Comparison of ENCODE assay signal across 9 cellular contexts in the genomic region with DNA sequence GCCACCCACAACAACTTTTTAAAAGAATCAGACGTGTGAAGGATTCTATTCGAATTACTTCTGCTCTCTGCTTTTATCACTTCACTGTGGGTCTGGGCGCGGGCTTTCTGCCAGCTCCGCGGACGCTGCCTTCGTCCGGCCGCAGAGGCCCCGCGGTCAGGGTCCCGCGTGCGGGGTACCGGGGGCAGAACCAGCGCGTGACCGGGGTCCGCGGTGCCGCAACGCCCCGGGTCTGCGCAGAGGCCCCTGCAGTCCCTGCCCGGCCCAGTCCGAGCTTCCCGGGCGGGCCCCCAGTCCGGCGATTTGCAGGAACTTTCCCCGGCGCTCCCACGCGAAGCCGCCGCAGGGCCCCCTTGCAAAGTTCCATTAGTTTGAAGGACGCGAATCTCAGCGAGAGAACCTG. TPM values are rescaled to one million over a fixed set of nuclear protein-coding genes. Genes with fewer than 3 reads are reported as not detected.
A peak's percentile ranks its signal among the peaks of the same experiment; 100 is the strongest.
DNase-seq lines count a peak whose midpoint lies in the region; ATAC-seq and TF ChIP-seq lines count a peak whose summit lies in the region.
"Had no signal": no experiment of that assay in that cellular context is flagged by ENCODE, and none has a peak within 500 bp of the region (broad histone marks: within the 10 kb centered on the region; RNA-seq: fewer than 3 reads in every experiment).

No MANE protein-coding gene starts in this region.

- TF ChIP-seq POLR2A in right lobe of liver (IDR thresholded peaks at IDR 0.05) (no peak), suprapubic skin (IDR thresholded peaks at IDR 0.05) (no peak)

- ATAC-seq in Panc1 (no peak), right lobe of liver (no peak), HG03565 (IDR thresholded peaks at IDR 0.05; ENCODE audit: unreplicated experiment) (no peak), HG02571 (IDR thresholded peaks at IDR 0.05; ENCODE audit: unreplicated experiment) (no peak)

- H3K27me3 ChIP-seq in Panc1 (ENCODE audit: control insufficient read depth, insufficient read depth, low read length) (no peaks in the 10 kb centered on the region), right lobe of liver (no peaks in the 10 kb centered on the region), suprapubic skin (no peaks in the 10 kb centered on the region)

- under 1% methylated on average over 35 of the region's 40 CpGs for WGBS in right lobe of liver (ENCODE audit: insufficient coverage, low coverage, low lambda C conversion rate, missing lambda C conversion rate)
- 1% methylated on average over 36 of the region's 40 CpGs for WGBS in suprapubic skin

- POLR2A ChIA-PET in Panc1 (lab: Charles Lee): no interaction called here

- intact Hi-C loops in Panc1 (cut with micrococcal nuclease; ENCODE audit: unreplicated experiment): no loop called here
- intact Hi-C loops in right lobe of liver (cut with DNase I): no loop called here

- H3K9me3 ChIP-seq in Panc1 (ENCODE audit: control insufficient read depth, insufficient read depth, low read depth, low read length) (no peaks in the 10 kb centered on the region), right lobe of liver (no peaks in the 10 kb centered on the region), suprapubic skin (no peaks in the 10 kb centered on the region)

- TF ChIP-seq EP300 in suprapubic skin (IDR thresholded peaks at IDR 0.05): no peak

- H3K4me1 ChIP-seq in Panc1 (ENCODE audit: control insufficient read depth, insufficient read depth, low read length) (peaks cover 10% of the 10 kb centered on the region), right lobe of liver (peaks cover 0 to 16% (median 6%) of the 10 kb centered on the region in 4 donors), suprapubic skin (peaks cover 37% of the 10 kb centered on the region)

- H3K27ac ChIP-seq in Panc1 (ENCODE audit: low read length): no peak overlapping the region
- peak overlapping the region; percentile 73 to 96 for H3K27ac ChIP-seq in coronary artery
- peak overlapping the region in 2 of 3 donors; percentile 15 to 49 for H3K27ac ChIP-seq in right lobe of liver
- peak overlapping the region; percentile 86 for H3K27ac ChIP-seq in suprapubic skin

- in situ Hi-C loops in Panc1 (cut with HindIII; ENCODE audit: low pct_unique_long_range_greater_than_20kb, low sequenced_read_pairs): no loop called here

- CTCF ChIA-PET in Panc1 (lab: Charles Lee): no interaction called here

- H3K4me3 ChIP-seq in Panc1 (ENCODE audit: low read depth in 2 of 2, low read length in 2 of 2): peak overlapping the region; percentile 46 to 58
- H3K4me3 ChIP-seq in coronary artery: peak overlapping the region; percentile 98
- peak overlapping the region; percentile 57 to 72 (median 71) for H3K4me3 ChIP-seq in right lobe of liver
- peak overlapping the region; percentile 85 for H3K4me3 ChIP-seq in suprapubic skin

- TF ChIP-seq CTCF in Panc1 (IDR thresholded peaks at IDR 0.05) (no peak), coronary artery (IDR thresholded peaks at IDR 0.05) (no peak), right lobe of liver (IDR thresholded peaks at IDR 0.05) (no peak), suprapubic skin (IDR thresholded peaks at IDR 0.05) (no peak)

- no TSS peak for BruUV-seq in Panc1 (replicated peaks; lab: Mats Ljungman, UMichigan)

- no peak for DNase-seq in Panc1 (ENCODE audit: low read depth, low spot score)
- no peak for DNase-seq in coronary artery (ENCODE audit: low spot score)
- DNase-seq in right lobe of liver: no peak
- DNase-seq in suprapubic skin (ENCODE audit: low spot score in 2 of 2): no peak
- DNase-seq in Kasumi-1 (lab: John Stamatoyannopoulos, UW): no peak
- DNase-seq: erythroblast, T-helper 1 cell had no signal

- H3K36me3 ChIP-seq in Panc1 (ENCODE audit: control insufficient read depth, insufficient read depth, low read length) (no peaks in the 10 kb centered on the region), right lobe of liver (no peaks in the 10 kb centered on the region), suprapubic skin (no peaks in the 10 kb centered on the region)

RNA-seq across cellular contexts. Expression of a gene that starts 0.5 kb away (rescaled TPM):
- 32.8 TPM for total RNA-seq in Panc1 (2021; ENCODE audit: unreplicated experiment)
- polyA plus RNA-seq in Panc1 (2012; ENCODE audit: insufficient read length): 50.5 TPM
- total RNA-seq in right lobe of liver: 100 to 1,000 TPM in 3 of 6 experiments, 10 to 100 TPM in 3; 91.9 to 224 (median 134) TPM
- 10 to 100 TPM; 55.2 to 99.5 (median 80.6) TPM for total RNA-seq in suprapubic skin

RNA-seq across cellular contexts. Expression of a gene that starts 6.4 kb away (rescaled TPM):
- total RNA-seq in Panc1 (2021; ENCODE audit: unreplicated experiment): not detected
- not detected for polyA plus RNA-seq in Panc1 (2012; ENCODE audit: insufficient read length)
- total RNA-seq in right lobe of liver: not detected
- total RNA-seq in suprapubic skin: under 1 TPM in 1 of 4 donors, not detected in 3; 0.72 TPM
